ENCODE assay signal across 22 cellular contexts in genomic region chr3:69121950-69122349, GRCh38. TPM values are rescaled to one million over a fixed set of nuclear protein-coding genes. Genes with fewer than 3 reads are reported as not detected.
A peak's percentile ranks its signal among the peaks of the same experiment; 100 is the strongest.
DNase-seq lines count a peak whose midpoint lies in the region; ATAC-seq and TF ChIP-seq lines count a peak whose summit lies in the region.
"Had no signal": no experiment of that assay in that cellular context is flagged by ENCODE, and none has a peak within 500 bp of the region (broad histone marks: within the 10 kb centered on the region; RNA-seq: fewer than 3 reads in every experiment).

No MANE protein-coding gene starts in this region.

- ATAC-seq in Right ventricle myocardium superior (ENCODE audit: poor library complexity) (peak; percentile 56), gastroesophageal sphincter (no peak), upper lobe of left lung (ENCODE audit: low FRiP score in 2 of 2) (no peak), GM21529 (IDR thresholded peaks at IDR 0.05; ENCODE audit: unreplicated experiment) (no peak), GM21723 (IDR thresholded peaks at IDR 0.05; ENCODE audit: unreplicated experiment) (no peak)
- ATAC-seq: activated CD8-positive, alpha-beta T cell treated with anti-CD3 and anti-CD28 coated beads, Interleukin-2, amount 10 ng/mL, durations not matched to agents 7 days and 5 days; stimulated activated naive CD8-positive, alpha-beta T cell treated with anti-CD3 and anti-CD28 coated beads, Interleukin-15, amount 100 ng/mL, for 72 hours; WTC11 had no signal

- TF ChIP-seq EP300 in gastroesophageal sphincter (IDR thresholded peaks at IDR 0.05) (no peak), upper lobe of left lung (IDR thresholded peaks at IDR 0.05) (no peak)

- no peaks in the 10 kb centered on the region for H3K36me3 Mint-ChIP-seq in nephron progenitor cell (ENCODE audit: low read depth)
- H3K36me3 Mint-ChIP-seq: WTC11 had no signal

- H3K4me3 Mint-ChIP-seq in nephron progenitor cell = peak overlapping the region; percentile 50
- H3K4me3 Mint-ChIP-seq: activated CD8-positive, alpha-beta T cell treated with anti-CD3 and anti-CD28 coated beads, Interleukin-2, amount 10 ng/mL, durations not matched to agents 7 days and 5 days; stimulated activated naive CD8-positive, alpha-beta T cell treated with anti-CD3 and anti-CD28 coated beads, Interleukin-15, amount 100 ng/mL, for 72 hours; WTC11 had no signal

- H3K27ac ChIP-seq in gastroesophageal sphincter = peak overlapping the region; percentile 5 to 65 (median 48)
- peak overlapping the region in 3 of 4 donors; percentile 17 to 64 (median 48) for H3K27ac ChIP-seq in upper lobe of left lung
- H3K27ac ChIP-seq in testis = no peak overlapping the region
- H3K27ac ChIP-seq: PC-9 had no signal

- H3K9me3 Mint-ChIP-seq in nephron progenitor cell = no peaks in the 10 kb centered on the region
- H3K9me3 Mint-ChIP-seq: stimulated activated naive CD8-positive, alpha-beta T cell treated with anti-CD3 and anti-CD28 coated beads, Interleukin-15, amount 100 ng/mL, for 72 hours; WTC11 had no signal

- WGBS in gastroesophageal sphincter (ENCODE audit: low coverage in 1 of 2), 2 donors = 41 to 64% methylated on average over 4 to 8 of the region's 8 CpGs
- 33 to 49% methylated on average over 8 of the region's 8 CpGs for WGBS in upper lobe of left lung, 2 donors
- WGBS in testis, 2 donors = 61 to 74% methylated on average over 8 of the region's 8 CpGs

- H3K4me1 ChIP-seq in gastroesophageal sphincter (peaks cover 0 to 15% (median 0%) of the 10 kb centered on the region in 3 donors), upper lobe of left lung (peaks cover 0 to 10% (median 2%) of the 10 kb centered on the region in 4 donors), testis (no peaks in the 10 kb centered on the region)

- TF ChIP-seq CTCF in gastroesophageal sphincter (IDR thresholded peaks at IDR 0.05) (no peak), nephron progenitor cell (IDR thresholded peaks at IDR 0.05) (no peak), upper lobe of left lung (IDR thresholded peaks at IDR 0.05) (no peak), testis (IDR thresholded peaks at IDR 0.05) (no peak)

- H3K27ac Mint-ChIP-seq in nephron progenitor cell = peak overlapping the region; percentile 73
- H3K27ac Mint-ChIP-seq: activated CD8-positive, alpha-beta T cell treated with anti-CD3 and anti-CD28 coated beads, Interleukin-2, amount 10 ng/mL, durations not matched to agents 7 days and 5 days; stimulated activated naive CD8-positive, alpha-beta T cell treated with anti-CD3 and anti-CD28 coated beads, Interleukin-15, amount 100 ng/mL, for 72 hours; WTC11 had no signal

- H3K36me3 ChIP-seq in gastroesophageal sphincter = no peaks in the 10 kb centered on the region
- no peaks in the 10 kb centered on the region for H3K36me3 ChIP-seq in upper lobe of left lung
- no peaks in the 10 kb centered on the region for H3K36me3 ChIP-seq in testis (ENCODE audit: low read depth, missing control alignments)

- no peaks in the 10 kb centered on the region for H3K27me3 ChIP-seq in gastroesophageal sphincter
- no peaks in the 10 kb centered on the region for H3K27me3 ChIP-seq in upper lobe of left lung
- no peaks in the 10 kb centered on the region for H3K27me3 ChIP-seq in testis

- no peak for TF ChIP-seq POLR2A in gastroesophageal sphincter (IDR thresholded peaks at IDR 0.05)
- TF ChIP-seq POLR2A in upper lobe of left lung (IDR thresholded peaks at IDR 0.05) = no peak
- TF ChIP-seq POLR2A in testis (IDR thresholded peaks at IDR 0.05) = no peak

- peaks cover 40% of the 10 kb centered on the region for H3K4me1 Mint-ChIP-seq in nephron progenitor cell

- no peak for DNase-seq in Right ventricle myocardium superior
- no peak for DNase-seq in cardiac septum (ENCODE audit: low spot score)
- DNase-seq in nephron progenitor cell = peak; percentile 69
- DNase-seq in upper lobe of left lung = no peak
- DNase-seq in testis = no peak
- DNase-seq: activated CD8-positive, alpha-beta T cell treated with anti-CD3 and anti-CD28 coated beads, Interleukin-2, amount 10 ng/mL, durations not matched to agents 7 days and 5 days; activated naive CD4-positive, alpha-beta T cell treated with anti-CD3 and anti-CD28 coated beads, Interleukin-2, amount 50 U/mL, for 16 hours; activated T-cell treated with anti-CD3 and anti-CD28 coated beads, Interleukin-2, amount 50 U/mL, for 48 hours; C1 segment of cervical spinal cord; NCI-H2171; NCI-H69; PC-9; small intestine; stimulated activated CD4-positive, alpha-beta T cell treated with anti-CD3 and anti-CD28 coated beads, Interleukin-4, amount 100 ng/mL, for 1 hour; stimulated activated naive CD8-positive, alpha-beta T cell treated with anti-CD3 and anti-CD28 coated beads, Interleukin-15, amount 100 ng/mL, for 72 hours had no signal

- H3K4me3 ChIP-seq in gastroesophageal sphincter (peak overlapping the region; percentile 18 to 36), upper lobe of left lung (peak overlapping the region in 1 of 4 donors; percentile 6), testis (no peak overlapping the region)
- H3K4me3 ChIP-seq: PC-9 had no signal

- no peaks in the 10 kb centered on the region for H3K9me3 ChIP-seq in gastroesophageal sphincter
- H3K9me3 ChIP-seq in upper lobe of left lung = no peaks in the 10 kb centered on the region
- no peaks in the 10 kb centered on the region for H3K9me3 ChIP-seq in testis

- intact Hi-C loops in Right ventricle myocardium superior (cut with DNase I) = no loop called here
- intact Hi-C loops in cardiac septum (cut with DNase I) = no loop called here
- intact Hi-C loops in testis (cut with DNase I; ENCODE audit: low total_unique reads) = no loop called here

- peaks cover 11% of the 10 kb centered on the region for H3K27me3 Mint-ChIP-seq in nephron progenitor cell (ENCODE audit: low read depth, poor library complexity)

RNA-seq across cellular contexts. Expression of gene LMOD3, which starts 0.4 kb away (rescaled TPM):
- total RNA-seq in Right ventricle myocardium superior (148 TPM), cardiac septum (117 TPM), gastroesophageal sphincter (1 to 10 TPM in 3 of 4 donors, under 1 TPM in 1; 0.99 to 4.0 (median 2.6) TPM), upper lobe of left lung (1 to 10 TPM in 1 of 6 donors, under 1 TPM in 3, not detected in 2; 0.17 to 4.2 (median 0.40) TPM), testis (not detected)
- 0.55 TPM for polyA plus RNA-seq in testis (ENCODE audit: insufficient read depth, low read depth, low replicate concordance)
- total RNA-seq: activated CD8-positive, alpha-beta T cell treated with anti-CD3 and anti-CD28 coated beads, Interleukin-2, amount 10 ng/mL, durations not matched to agents 7 days and 5 days; kidney epithelial cell; osteoblast; PC-9; T-helper 2 cell treated with Interferon-gamma antibody and Interleukin-4, amounts not matched to agents 100 ng/mL and 5 ng/mL, for 36 hours; WTC11 had no signal

RNA-seq across cellular contexts. Expression of gene ARL6IP5, which starts 37.2 kb away (rescaled TPM):
- total RNA-seq in Right ventricle myocardium superior = 184 TPM
- total RNA-seq in cardiac septum = 167 TPM
- total RNA-seq in gastroesophageal sphincter = 100 to 1,000 TPM; 153 to 184 (median 170) TPM
- 100 to 1,000 TPM in 4 of 6 donors, 10 to 100 TPM in 2; 34.6 to 145 (median 125) TPM for total RNA-seq in upper lobe of left lung
- 10 to 100 TPM; 61.3 to 70.6 TPM for total RNA-seq in testis
- 68.3 TPM for polyA plus RNA-seq in testis (ENCODE audit: insufficient read depth, low read depth, low replicate concordance)

RNA-seq across cellular contexts. Expression of gene UBA3, which starts 41.8 kb away (rescaled TPM):
- 84.4 TPM for total RNA-seq in Right ventricle myocardium superior
- 84.7 TPM for total RNA-seq in cardiac septum
- total RNA-seq in gastroesophageal sphincter = 10 to 100 TPM; 49.8 to 67.6 (median 54.7) TPM
- 10 to 100 TPM; 36.8 to 71.9 (median 50.5) TPM for total RNA-seq in upper lobe of left lung
- total RNA-seq in testis = 10 to 100 TPM; 43.1 to 56.2 TPM
- polyA plus RNA-seq in testis (ENCODE audit: insufficient read depth, low read depth, low replicate concordance) = 39.8 TPM

Comparison
In these comparisons a context has a peak if more than half of its experiments do, and no peak if none do; other contexts are left out.
1. H3K27ac ChIP-seq: peak in gastroesophageal sphincter (4 of 4) and upper lobe of left lung (3 of 4); none in testis (0 of 2).
2. H3K4me3 ChIP-seq: peak in gastroesophageal sphincter (2 of 2); none in testis (0 of 2).
3. RNA of gene LMOD3, which starts 0.4 kb away (total RNA-seq): 148 TPM in Right ventricle myocardium superior (single experiment) and 117 TPM in cardiac septum (single experiment); 0.99 to 4.0 TPM in gastroesophageal sphincter, 0.17 to 4.2 TPM in upper lobe of left lung and not detected in testis; every median in the first group is over 10 times any median in the second.